ENCODE assay signal across 17 cellular contexts in the genomic region with DNA sequence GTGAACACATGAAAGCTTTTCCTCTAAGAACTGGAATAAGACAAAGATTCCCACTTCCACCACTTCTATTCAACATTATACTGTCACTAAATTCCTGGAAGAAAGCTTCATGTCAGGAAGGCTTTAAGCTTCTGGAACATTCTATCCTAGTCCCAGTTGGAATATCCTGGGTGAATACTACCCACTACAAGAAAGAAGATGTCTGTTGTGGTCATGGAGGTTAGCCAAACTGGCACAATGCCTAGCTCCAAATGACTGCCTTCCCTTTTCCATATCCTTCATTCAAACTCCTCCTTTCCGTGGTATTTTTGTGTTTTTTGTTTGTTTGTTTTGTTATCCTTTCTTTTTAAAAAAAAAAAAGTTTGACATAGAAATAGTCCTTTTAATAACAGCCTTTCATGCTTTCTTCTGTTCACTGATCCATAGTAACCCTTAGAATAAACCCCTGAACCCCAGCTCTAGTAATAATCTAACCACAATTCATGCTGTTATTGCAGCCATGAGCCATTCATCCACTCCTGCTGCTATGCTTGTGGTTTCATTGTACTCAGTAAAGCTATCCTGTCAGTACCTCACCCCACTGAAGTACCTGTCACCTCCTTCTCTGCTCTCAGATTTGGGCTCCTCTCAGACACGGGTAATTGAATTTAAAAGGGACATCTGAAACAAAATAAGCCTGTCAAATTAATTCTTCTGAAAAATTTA.
"Had no signal": no experiment of that assay in that cellular context is flagged by ENCODE, and none has a peak within 500 bp of the region (broad histone marks: within the 10 kb centered on the region; RNA-seq: fewer than 3 reads in every experiment).

No MANE protein-coding gene starts in this region.

- H3K36me3 Mint-ChIP-seq: activated naive CD8-positive, alpha-beta T cell; natural killer cell treated with Interleukin-12 subunit alpha and Interleukin-12 subunit beta and Interleukin-15 and Interleukin-18, amount 100 ng/mL, for 72 hours; stimulated activated memory B cell treated with anti-CD40 and anti-IgM and Interleukin-4, amounts not matched to agents 10 μg/mL and 1 μg/mL and 100 μg/mL, for 72 hours had no signal

- H3K4me3 ChIP-seq: lower lobe of right lung, spleen, thoracic aorta, upper lobe of left lung had no signal

- H3K4me1 Mint-ChIP-seq: activated CD4-positive, alpha-beta T cell treated with anti-CD3 and anti-CD28 coated beads for 36 hours; stimulated activated memory B cell treated with anti-CD40 and anti-IgM and Interleukin-4, amounts not matched to agents 10 μg/mL and 1 μg/mL and 100 μg/mL, for 72 hours had no signal

- H3K9ac ChIP-seq: parathyroid adenoma had no signal

- ATAC-seq: activated CD4-positive, alpha-beta T cell treated with anti-CD3 and anti-CD28 coated beads for 36 hours; effector memory CD8-positive, alpha-beta T cell; lower lobe of right lung; natural killer cell treated with Interleukin-12 subunit alpha and Interleukin-12 subunit beta and Interleukin-15 and Interleukin-18, amount 100 ng/mL, for 72 hours; stimulated activated memory B cell treated with anti-CD40 and anti-IgM and Interleukin-4, amounts not matched to agents 10 μg/mL and 1 μg/mL and 100 μg/mL, for 72 hours; WTC11 had no signal

- H3K9me3 Mint-ChIP-seq: stimulated activated memory B cell treated with anti-CD40 and anti-IgM and Interleukin-4, amounts not matched to agents 10 μg/mL and 1 μg/mL and 100 μg/mL, for 72 hours had no signal

- H3K36me3 ChIP-seq: lower lobe of right lung, spleen, thoracic aorta, upper lobe of left lung had no signal

- H3K9me3 ChIP-seq: thoracic aorta, upper lobe of left lung had no signal

- DNase-seq: activated CD4-positive, alpha-beta T cell treated with anti-CD3 and anti-CD28 coated beads for 36 hours; activated CD4-positive, alpha-beta T cell treated with anti-CD3 and anti-CD28 coated beads, Interleukin-2, amount 50 U/mL, for 48 hours; activated gamma-delta T cell; amniotic stem cell; effector memory CD8-positive, alpha-beta T cell; foreskin fibroblast; head of caudate nucleus; lower lobe of right lung; spleen; stimulated activated CD4-positive, alpha-beta T cell treated with anti-CD3 and anti-CD28 coated beads, Interleukin-4, amount 100 ng/mL, for 4 hours; upper lobe of left lung had no signal

- H3K27ac Mint-ChIP-seq: activated CD4-positive, alpha-beta T cell treated with anti-CD3 and anti-CD28 coated beads for 36 hours; activated naive CD8-positive, alpha-beta T cell; effector memory CD8-positive, alpha-beta T cell; natural killer cell treated with Interleukin-12 subunit alpha and Interleukin-12 subunit beta and Interleukin-15 and Interleukin-18, amount 100 ng/mL, for 72 hours; stimulated activated memory B cell treated with anti-CD40 and anti-IgM and Interleukin-4, amounts not matched to agents 10 μg/mL and 1 μg/mL and 100 μg/mL, for 72 hours; WTC11 had no signal

- H3K4me3 Mint-ChIP-seq: activated CD4-positive, alpha-beta T cell treated with anti-CD3 and anti-CD28 coated beads for 36 hours; activated naive CD8-positive, alpha-beta T cell; effector memory CD8-positive, alpha-beta T cell; natural killer cell treated with Interleukin-12 subunit alpha and Interleukin-12 subunit beta and Interleukin-15 and Interleukin-18, amount 100 ng/mL, for 72 hours; stimulated activated memory B cell treated with anti-CD40 and anti-IgM and Interleukin-4, amounts not matched to agents 10 μg/mL and 1 μg/mL and 100 μg/mL, for 72 hours; WTC11 had no signal

- H3K79me2 ChIP-seq: parathyroid adenoma had no signal

- H3K27me3 ChIP-seq: spleen, upper lobe of left lung had no signal

- H3K27ac ChIP-seq: lower lobe of right lung, parathyroid adenoma, spleen, thoracic aorta, upper lobe of left lung had no signal

- H3K27me3 Mint-ChIP-seq: activated CD4-positive, alpha-beta T cell treated with anti-CD3 and anti-CD28 coated beads for 36 hours; activated naive CD8-positive, alpha-beta T cell; effector memory CD8-positive, alpha-beta T cell; natural killer cell treated with Interleukin-12 subunit alpha and Interleukin-12 subunit beta and Interleukin-15 and Interleukin-18, amount 100 ng/mL, for 72 hours; stimulated activated memory B cell treated with anti-CD40 and anti-IgM and Interleukin-4, amounts not matched to agents 10 μg/mL and 1 μg/mL and 100 μg/mL, for 72 hours had no signal

- H3K4me1 ChIP-seq: lower lobe of right lung, parathyroid adenoma, spleen, upper lobe of left lung had no signal

- H2AFZ ChIP-seq: parathyroid adenoma had no signal
